Comparison of ENCODE assay signal across 19 cellular contexts in genomic region chr3:54827766-54828165, GRCh38.
"Had no signal": no experiment of that assay in that cellular context is flagged by ENCODE, and none has a peak within 500 bp of the region (broad histone marks: within the 10 kb centered on the region; RNA-seq: fewer than 3 reads in every experiment).

No MANE protein-coding gene starts in this region.

- H3K4me3 ChIP-seq: esophagus muscularis mucosa, lung, spleen, tibial artery, upper lobe of right lung had no signal

- H3K4me1 ChIP-seq: esophagus muscularis mucosa, foreskin keratinocyte, spleen, tibial artery, upper lobe of right lung had no signal

- H3K4me3 Mint-ChIP-seq: naive thymus-derived CD8-positive, alpha-beta T cell; neural crest cell; stimulated activated memory B cell treated with anti-CD40 and anti-IgM and Interleukin-4, amounts not matched to agents 10 μg/mL and 1 μg/mL and 100 μg/mL, for 72 hours; stimulated activated naive CD8-positive, alpha-beta T cell treated with anti-CD3 and anti-CD28 coated beads, Interleukin-15, Interleukin-2, amounts not matched to agents 100 ng/mL and 50 ng/mL, for 24 hours had no signal

- ATAC-seq: foreskin keratinocyte; left colon; left ventricle myocardium superior; naive thymus-derived CD8-positive, alpha-beta T cell; sciatic nerve; stimulated activated memory B cell treated with anti-CD40 and anti-IgM and Interleukin-4, amounts not matched to agents 10 μg/mL and 1 μg/mL and 100 μg/mL, for 72 hours; upper lobe of right lung had no signal

- H3K27me3 Mint-ChIP-seq: stimulated activated memory B cell treated with anti-CD40 and anti-IgM and Interleukin-4, amounts not matched to agents 10 μg/mL and 1 μg/mL and 100 μg/mL, for 72 hours; stimulated activated naive CD8-positive, alpha-beta T cell treated with anti-CD3 and anti-CD28 coated beads, Interleukin-15, Interleukin-2, amounts not matched to agents 100 ng/mL and 50 ng/mL, for 24 hours had no signal

- H3K27ac Mint-ChIP-seq: naive thymus-derived CD8-positive, alpha-beta T cell; stimulated activated memory B cell treated with anti-CD40 and anti-IgM and Interleukin-4, amounts not matched to agents 10 μg/mL and 1 μg/mL and 100 μg/mL, for 72 hours; stimulated activated naive CD8-positive, alpha-beta T cell treated with anti-CD3 and anti-CD28 coated beads, Interleukin-15, Interleukin-2, amounts not matched to agents 100 ng/mL and 50 ng/mL, for 24 hours had no signal

- H3K4me1 Mint-ChIP-seq: naive thymus-derived CD8-positive, alpha-beta T cell; neural crest cell; stimulated activated memory B cell treated with anti-CD40 and anti-IgM and Interleukin-4, amounts not matched to agents 10 μg/mL and 1 μg/mL and 100 μg/mL, for 72 hours had no signal

- H3K36me3 Mint-ChIP-seq: naive thymus-derived CD8-positive, alpha-beta T cell; stimulated activated memory B cell treated with anti-CD40 and anti-IgM and Interleukin-4, amounts not matched to agents 10 μg/mL and 1 μg/mL and 100 μg/mL, for 72 hours had no signal

- H3K36me3 ChIP-seq: esophagus muscularis mucosa, spleen, tibial artery, upper lobe of right lung had no signal

- DNase-seq: effector memory CD4-positive, alpha-beta T cell; left colon; left ventricle myocardium superior; mesendoderm; naive thymus-derived CD8-positive, alpha-beta T cell; posterior cingulate gyrus; spleen; stimulated activated CD4-positive, alpha-beta T cell treated with anti-CD3 and anti-CD28 coated beads, Interleukin-15, amount 100 ng/mL, for 24 hours; stimulated activated CD4-positive, alpha-beta T cell treated with anti-CD3 and anti-CD28 coated beads, Interleukin-1b, Interleukin-23, amount 100 ng/mL, for 48 hours; stimulated activated CD4-positive, alpha-beta T cell treated with anti-CD3 and anti-CD28 coated beads, Interleukin-4, amount 100 ng/mL, for 24 hours; tibial artery; upper lobe of right lung had no signal

- H3K27me3 ChIP-seq: esophagus muscularis mucosa, foreskin keratinocyte, spleen, tibial artery, upper lobe of right lung had no signal

- H3K27ac ChIP-seq: esophagus muscularis mucosa, foreskin keratinocyte, spleen, tibial artery, upper lobe of right lung had no signal
